ENCODE assay signal across 13 cellular contexts in the genomic region with DNA sequence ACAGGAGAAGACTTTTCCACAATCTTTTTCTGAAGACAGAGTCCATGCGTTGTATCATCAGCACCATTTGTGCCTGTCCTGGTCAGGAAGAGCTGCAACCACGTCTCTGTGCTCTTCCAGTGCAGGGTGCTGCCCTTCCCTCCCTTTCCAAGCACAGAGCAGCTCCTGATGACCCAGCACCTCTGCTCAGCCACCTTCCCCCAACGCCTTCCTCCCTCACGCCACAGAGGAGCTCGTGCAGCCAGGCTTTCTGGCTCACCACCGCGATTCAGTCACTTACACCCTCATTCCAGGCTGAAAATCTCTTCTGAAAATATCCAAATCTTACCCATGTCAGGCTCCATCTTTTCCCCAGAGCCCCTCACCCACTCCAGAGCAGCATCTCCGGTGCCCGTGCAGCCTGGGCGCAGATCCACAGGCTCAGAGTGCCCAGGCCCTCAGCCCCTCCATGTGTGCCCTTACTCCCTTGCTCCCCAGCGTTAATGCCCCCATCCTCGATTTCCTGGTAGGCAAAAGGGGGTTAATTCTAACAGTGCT.
DNase-seq lines count a peak whose midpoint lies in the region; ATAC-seq and TF ChIP-seq lines count a peak whose summit lies in the region.
"Had no signal": no experiment of that assay in that cellular context is flagged by ENCODE, and none has a peak within 500 bp of the region (broad histone marks: within the 10 kb centered on the region; RNA-seq: fewer than 3 reads in every experiment).

No MANE protein-coding gene starts in this region.

- no peak overlapping the region for H2BK120ac ChIP-seq in neuronal stem cell (ENCODE audit: low read depth, low read length)

- no peaks in the 10 kb centered on the region for H3K36me3 Mint-ChIP-seq in immature natural killer cell
- H3K36me3 Mint-ChIP-seq: CD8-positive, alpha-beta memory T cell had no signal

- H3K23ac ChIP-seq in neuronal stem cell (ENCODE audit: low read depth, low read length, poor library complexity): no peak overlapping the region

- no peak for TF ChIP-seq CTCF in OCI-LY1 (IDR thresholded peaks at IDR 0.05; ENCODE audit: low read length)
- no peak for TF ChIP-seq CTCF in sigmoid colon (IDR thresholded peaks at IDR 0.05)

- H3K79me2 ChIP-seq in OCI-LY1 (ENCODE audit: insufficient read depth, low read length): peaks cover 31% of the 10 kb centered on the region

- H3K18ac ChIP-seq in neuronal stem cell (ENCODE audit: low read length): peak overlapping the region; percentile 35

- H3F3A ChIP-seq in OCI-LY1 (ENCODE audit: insufficient read depth, low read length): no peaks in the 10 kb centered on the region

- H3K27me3 Mint-ChIP-seq in immature natural killer cell (ENCODE audit: low read depth in 3 of 3): peaks cover 6 to 10% (median 10%) of the 10 kb centered on the region in 3 donors

- H3K9me3 ChIP-seq in OCI-LY1 (ENCODE audit: low read length): no peaks in the 10 kb centered on the region
- H3K9me3 ChIP-seq in neuronal stem cell (replicated peaks in 1 of 2; ENCODE audit: control insufficient read depth in 2 of 2, insufficient read depth in 1 of 2, low read depth in 1 of 2, low read length in 2 of 2): peaks cover 0 to 4% of the 10 kb centered on the region in 2 donors
- no peaks in the 10 kb centered on the region for H3K9me3 ChIP-seq in sigmoid colon
- H3K9me3 ChIP-seq: BLaER1, HAP-1 had no signal

- peaks cover 73% of the 10 kb centered on the region for H3K36me3 ChIP-seq in OCI-LY1 (ENCODE audit: insufficient read depth, low read length)
- peaks cover 4 to 22% of the 10 kb centered on the region in 2 donors for H3K36me3 ChIP-seq in neuronal stem cell (replicated peaks in 1 of 2; ENCODE audit: control insufficient read depth in 2 of 2, insufficient read depth in 2 of 2, low read length in 2 of 2)
- no peaks in the 10 kb centered on the region for H3K36me3 ChIP-seq in sigmoid colon
- H3K36me3 ChIP-seq: HAP-1 had no signal

- H3K27ac ChIP-seq in OCI-LY1 (ENCODE audit: low read depth, low read length, poor library complexity, severe bottlenecking): peak overlapping the region; percentile 15
- no peak overlapping the region for H3K27ac ChIP-seq in neuronal stem cell (replicated peaks; ENCODE audit: low read length)
- H3K27ac ChIP-seq in sigmoid colon: peak overlapping the region in 2 of 4 donors; percentile 86 to 92
- H3K27ac ChIP-seq: BLaER1 had no signal

- H4K8ac ChIP-seq in neuronal stem cell (ENCODE audit: low read depth, low read length): no peak overlapping the region

- no peak overlapping the region for H2BK12ac ChIP-seq in neuronal stem cell (ENCODE audit: low read length)

- no peaks in the 10 kb centered on the region for H3K9me2 ChIP-seq in OCI-LY1 (ENCODE audit: low read depth, low read length)

- no peak overlapping the region for H4K91ac ChIP-seq in neuronal stem cell (ENCODE audit: low read depth, low read length, poor library complexity)

- no peak overlapping the region for H2AFZ ChIP-seq in OCI-LY1 (ENCODE audit: low read length)
- no peak overlapping the region for H2AFZ ChIP-seq in neuronal stem cell (ENCODE audit: low read length)

- intact Hi-C loops in sigmoid colon (cut with DNase I): no loop called here

- no peak overlapping the region for H3K4ac ChIP-seq in neuronal stem cell (ENCODE audit: low read length)

- ATAC-seq in HG03442 (IDR thresholded peaks at IDR 0.05; ENCODE audit: unreplicated experiment): no peak
- no peak for ATAC-seq in HG02970 (IDR thresholded peaks at IDR 0.05; ENCODE audit: low FRiP score, unreplicated experiment)

- DNase-seq in immature natural killer cell (no peak), neuronal stem cell (ENCODE audit: low spot score) (no peak), sigmoid colon (peak; percentile 36), SIG-M5 (lab: John Stamatoyannopoulos, UW) (no peak)
- DNase-seq: AML-193; Calu3; CD8-positive, alpha-beta memory T cell; DMS 273 treated with DMSO at 0.1 percent for 48 hours had no signal

- TF ChIP-seq POLR2A in sigmoid colon (IDR thresholded peaks at IDR 0.05): no peak

- H3K4me1 ChIP-seq in OCI-LY1 (ENCODE audit: insufficient read depth, low read length, severe bottlenecking): peaks cover 88% of the 10 kb centered on the region
- peaks cover 6 to 11% of the 10 kb centered on the region in 2 donors for H3K4me1 ChIP-seq in neuronal stem cell (ENCODE audit: control insufficient read depth in 2 of 2, insufficient read depth in 1 of 2, low read depth in 1 of 2, low read length in 2 of 2)
- H3K4me1 ChIP-seq in sigmoid colon: peaks cover 0 to 50% (median 43%) of the 10 kb centered on the region in 4 donors

- no peak overlapping the region for H2AK5ac ChIP-seq in neuronal stem cell (ENCODE audit: low read depth, low read length)

- H2BK5ac ChIP-seq in neuronal stem cell (ENCODE audit: low read length): no peak overlapping the region

- H3K4me1 Mint-ChIP-seq in immature natural killer cell: peaks cover 9 to 16% of the 10 kb centered on the region in 2 donors

- no peak for TF ChIP-seq EP300 in sigmoid colon (IDR thresholded peaks at IDR 0.05)

- no peak overlapping the region for H3K27ac Mint-ChIP-seq in immature natural killer cell

- no CpG with 5 or more reads among the region's 12 CpGs for WGBS in neuronal stem cell (ENCODE audit: extremely low coverage in 2 of 2, insufficient read length in 2 of 2, insufficient replicate concordance in 1 of 2), 2 donors
- 91 to 93% methylated on average over 12 of the region's 12 CpGs for WGBS in sigmoid colon, 2 donors

- peaks cover 0 to 1% (median 0%) of the 10 kb centered on the region in 6 donors for H3K9me3 Mint-ChIP-seq in immature natural killer cell
- H3K9me3 Mint-ChIP-seq: CD8-positive, alpha-beta memory T cell had no signal

- H3K4me3 ChIP-seq in OCI-LY1 (ENCODE audit: low read depth, low read length, poor library complexity, severe bottlenecking): no peak overlapping the region
- H3K4me3 ChIP-seq in neuronal stem cell (ENCODE audit: low read length in 2 of 2): no peak overlapping the region
- no peak overlapping the region for H3K4me3 ChIP-seq in sigmoid colon
- H3K4me3 ChIP-seq: BLaER1, HAP-1 had no signal

- H3K4me2 ChIP-seq in OCI-LY1 (ENCODE audit: low read length): no peak overlapping the region
- no peak overlapping the region for H3K4me2 ChIP-seq in neuronal stem cell (ENCODE audit: insufficient read depth, low read length, poor library complexity, severe bottlenecking)
- H3K4me2 ChIP-seq: BLaER1 had no signal

- peak overlapping the region in 3 of 5 donors; percentile 10 to 54 (median 25) for H3K4me3 Mint-ChIP-seq in immature natural killer cell

- H2BK15ac ChIP-seq in neuronal stem cell (ENCODE audit: low read length): no peak overlapping the region

- no peak overlapping the region for H3K9ac ChIP-seq in OCI-LY1 (ENCODE audit: low read length)
- no peak overlapping the region for H3K9ac ChIP-seq in neuronal stem cell (ENCODE audit: low read depth, low read length, poor library complexity)
- H3K9ac ChIP-seq: BLaER1 had no signal

- H3K14ac ChIP-seq in neuronal stem cell (ENCODE audit: low read length): peak overlapping the region; percentile 39

- H3K79me1 ChIP-seq in neuronal stem cell (ENCODE audit: low read depth, low read length): peaks cover 14% of the 10 kb centered on the region

- no peaks in the 10 kb centered on the region for H4K20me1 ChIP-seq in OCI-LY1 (ENCODE audit: insufficient read depth, low read length)

- H3K27me3 ChIP-seq in OCI-LY1 (ENCODE audit: insufficient read depth, low read length): no peaks in the 10 kb centered on the region
- no peaks in the 10 kb centered on the region for H3K27me3 ChIP-seq in neuronal stem cell (ENCODE audit: control insufficient read depth in 3 of 3, insufficient read depth in 3 of 3, low read depth in 1 of 3, low read length in 3 of 3)
- H3K27me3 ChIP-seq in sigmoid colon: no peaks in the 10 kb centered on the region
